ENCODE assay signal across 19 cellular contexts in the genomic region with DNA sequence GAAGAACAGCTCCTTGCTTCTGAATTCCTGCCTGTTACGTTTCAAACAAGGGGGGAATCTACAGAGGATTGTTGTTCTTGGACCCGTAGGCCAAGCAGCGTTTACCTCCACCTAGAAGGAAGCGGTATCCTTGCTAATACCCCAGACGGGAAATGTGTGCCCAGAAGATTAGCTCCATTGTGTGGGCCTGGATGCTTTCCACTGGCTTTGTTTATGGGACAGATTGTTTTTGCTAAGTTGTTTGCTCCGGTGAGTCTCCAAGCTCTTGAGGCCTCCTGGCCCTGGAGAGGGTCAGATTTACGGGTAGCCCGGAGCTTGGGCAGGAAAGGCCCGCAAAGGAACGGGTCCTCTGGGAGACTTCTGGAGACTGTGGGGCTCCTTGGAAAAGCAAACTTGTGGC. TPM values are rescaled to one million over a fixed set of nuclear protein-coding genes. Genes with fewer than 3 reads are reported as not detected.
A peak's percentile ranks its signal among the peaks of the same experiment; 100 is the strongest.
DNase-seq lines count a peak whose midpoint lies in the region; TF ChIP-seq lines count a peak whose summit lies in the region.
"Had no signal": no experiment of that assay in that cellular context is flagged by ENCODE, and none has a peak within 500 bp of the region (broad histone marks: within the 10 kb centered on the region; RNA-seq: fewer than 3 reads in every experiment).

No MANE protein-coding gene starts in this region.

- CTCF ChIA-PET in CD4-positive, alpha-beta memory T cell (lab: Charles Lee; ENCODE audit: partially characterized antibody): no interaction called here

- peaks cover 0 to 7% (median under 1%) of the 10 kb centered on the region in 8 donors for H3K9me3 Mint-ChIP-seq in CD4-positive, alpha-beta memory T cell
- H3K9me3 Mint-ChIP-seq: activated naive CD8-positive, alpha-beta T cell treated with anti-CD3 and anti-CD28 coated beads, Interleukin-2, amount 10 ng/mL, durations not matched to agents 7 days and 5 days had no signal

- H3K27ac Mint-ChIP-seq in CD4-positive, alpha-beta memory T cell: no peak overlapping the region
- H3K27ac Mint-ChIP-seq: activated naive CD8-positive, alpha-beta T cell treated with anti-CD3 and anti-CD28 coated beads, Interleukin-2, amount 10 ng/mL, durations not matched to agents 7 days and 5 days; WTC11 had no signal

- H3K4me1 ChIP-seq in esophagus squamous epithelium: peaks cover 0 to 18% (median 11%) of the 10 kb centered on the region in 3 donors
- no peaks in the 10 kb centered on the region for H3K4me1 ChIP-seq in mesodermal cell (ENCODE audit: control insufficient read depth, insufficient read depth, low read length, poor library complexity, severe bottlenecking)
- H3K4me1 ChIP-seq in stomach: no peaks in the 10 kb centered on the region
- no peaks in the 10 kb centered on the region for H3K4me1 ChIP-seq in CD4-positive, alpha-beta memory T cell (ENCODE audit: insufficient read depth, low read length)
- H3K4me1 ChIP-seq in spleen: no peaks in the 10 kb centered on the region
- H3K4me1 ChIP-seq: SJCRH30 had no signal

- TF ChIP-seq CTCF in esophagus squamous epithelium (IDR thresholded peaks at IDR 0.05) (no peak), stomach (IDR thresholded peaks at IDR 0.05) (no peak), spleen (IDR thresholded peaks at IDR 0.05 in 8 of 11, conservative IDR thresholded peaks at IDR 0.05 in 3 of 11) (no peak)

- TF ChIP-seq POLR2A in esophagus squamous epithelium (IDR thresholded peaks at IDR 0.05) (no peak), stomach (IDR thresholded peaks at IDR 0.05) (no peak), spleen (IDR thresholded peaks at IDR 0.05) (no peak)

- H3K4me1 Mint-ChIP-seq in CD4-positive, alpha-beta memory T cell: peaks cover 0 to 3% (median 1%) of the 10 kb centered on the region in 4 donors
- H3K4me1 Mint-ChIP-seq: activated naive CD8-positive, alpha-beta T cell treated with anti-CD3 and anti-CD28 coated beads, Interleukin-2, amount 10 ng/mL, durations not matched to agents 7 days and 5 days; WTC11 had no signal

- POLR2A ChIA-PET in CD4-positive, alpha-beta memory T cell (lab: Charles Lee; ENCODE audit: partially characterized antibody): no interaction called here

- H3K9me3 ChIP-seq in esophagus squamous epithelium (peaks cover 0 to 4% (median 0%) of the 10 kb centered on the region in 3 donors), mesodermal cell (ENCODE audit: control insufficient read depth, low read length) (no peaks in the 10 kb centered on the region), stomach (peaks cover 0 to 6% (median 5%) of the 10 kb centered on the region in 4 donors), spleen (peaks cover 0 to 9% (median 0%) of the 10 kb centered on the region in 8 donors)
- H3K9me3 ChIP-seq in CD4-positive, alpha-beta memory T cell (ENCODE audit: control insufficient read depth in 1 of 2, low read length in 2 of 2): no peaks in the 10 kb centered on the region
- H3K9me3 ChIP-seq: SJCRH30 had no signal

- 22 to 44% methylated on average over 8 to 10 of the region's 10 CpGs for WGBS in esophagus squamous epithelium, 2 donors
- WGBS in mesodermal cell (ENCODE audit: insufficient coverage in 2 of 2), 2 experiments: 93 to 99% methylated on average over 8 to 9 of the region's 10 CpGs
- WGBS in stomach, 5 donors: 38 to 50% (median 47%) methylated on average over 10 of the region's 10 CpGs
- 70 to 87% (median 72%) methylated on average over 10 of the region's 10 CpGs for WGBS in spleen, 5 donors

- peak overlapping the region; percentile 32 for H3K27ac ChIP-seq in angular gyrus (ENCODE audit: low read depth, low read length)
- peak overlapping the region; percentile 0 to 71 (median 40) for H3K27ac ChIP-seq in esophagus squamous epithelium
- peak overlapping the region; percentile 62 for H3K27ac ChIP-seq in mesodermal cell (ENCODE audit: low read depth, low read length, severe bottlenecking)
- H3K27ac ChIP-seq in stomach: peak overlapping the region in 2 of 5 donors; percentile 30 to 43
- no peak overlapping the region for H3K27ac ChIP-seq in CD4-positive, alpha-beta memory T cell (ENCODE audit: low read depth, low read length)
- H3K27ac ChIP-seq in spleen: no peak overlapping the region
- H3K27ac ChIP-seq: SJCRH30 had no signal

- peaks cover 0 to 3% of the 10 kb centered on the region in 2 donors for H3K27me3 Mint-ChIP-seq in CD4-positive, alpha-beta memory T cell
- H3K27me3 Mint-ChIP-seq: activated naive CD8-positive, alpha-beta T cell treated with anti-CD3 and anti-CD28 coated beads, Interleukin-2, amount 10 ng/mL, durations not matched to agents 7 days and 5 days had no signal

- no peaks in the 10 kb centered on the region for H3K36me3 Mint-ChIP-seq in CD4-positive, alpha-beta memory T cell
- H3K36me3 Mint-ChIP-seq: activated naive CD8-positive, alpha-beta T cell treated with anti-CD3 and anti-CD28 coated beads, Interleukin-2, amount 10 ng/mL, durations not matched to agents 7 days and 5 days; WTC11 had no signal

- no peak for DNase-seq in esophagus squamous epithelium (lab: John Stamatoyannopoulos, UW)
- no peak for DNase-seq in stomach
- no peak for DNase-seq in amniotic stem cell (lab: John Stamatoyannopoulos, UW)
- no peak for DNase-seq in CD4-positive, alpha-beta memory T cell
- DNase-seq in glomerular visceral epithelial cell (ENCODE audit: extremely low spot score): no peak
- DNase-seq in spleen: no peak
- DNase-seq: activated naive CD8-positive, alpha-beta T cell treated with anti-CD3 and anti-CD28 coated beads, Interleukin-2, amount 10 ng/mL, durations not matched to agents 7 days and 5 days; C1 segment of cervical spinal cord; caudate nucleus; hypothalamus; KBM-7; kidney; MV-4-11; NCI-H1930; SJCRH30; stimulated activated CD4-positive, alpha-beta T cell treated with anti-CD3 and anti-CD28 coated beads, Interleukin-4, amount 100 ng/mL, for 24 hours had no signal

- peak; percentile 37 for TF ChIP-seq EP300 in stomach (IDR thresholded peaks at IDR 0.05)

- H3K4me3 Mint-ChIP-seq in CD4-positive, alpha-beta memory T cell: no peak overlapping the region
- H3K4me3 Mint-ChIP-seq: activated naive CD8-positive, alpha-beta T cell treated with anti-CD3 and anti-CD28 coated beads, Interleukin-2, amount 10 ng/mL, durations not matched to agents 7 days and 5 days; WTC11 had no signal

- H3K4me3 ChIP-seq in esophagus squamous epithelium: no peak overlapping the region
- no peak overlapping the region for H3K4me3 ChIP-seq in mesodermal cell (ENCODE audit: extremely low read depth, insufficient read depth, low read length, poor library complexity, severe bottlenecking)
- H3K4me3 ChIP-seq in stomach: no peak overlapping the region
- H3K4me3 ChIP-seq in CD4-positive, alpha-beta memory T cell (ENCODE audit: low read length in 2 of 2): no peak overlapping the region
- H3K4me3 ChIP-seq in spleen: no peak overlapping the region
- H3K4me3 ChIP-seq: SJCRH30 had no signal

- H3K36me3 ChIP-seq in esophagus squamous epithelium (no peaks in the 10 kb centered on the region), mesodermal cell (ENCODE audit: control insufficient read depth, insufficient read depth, low read length) (no peaks in the 10 kb centered on the region), stomach (no peaks in the 10 kb centered on the region), spleen (no peaks in the 10 kb centered on the region)
- H3K36me3 ChIP-seq in CD4-positive, alpha-beta memory T cell (ENCODE audit: insufficient read depth, low read length): no peaks in the 10 kb centered on the region
- H3K36me3 ChIP-seq: SJCRH30 had no signal

- H3K27me3 ChIP-seq in esophagus squamous epithelium (no peaks in the 10 kb centered on the region), stomach (no peaks in the 10 kb centered on the region), spleen (replicated peaks in 1 of 7) (no peaks in the 10 kb centered on the region)
- H3K27me3 ChIP-seq in CD4-positive, alpha-beta memory T cell (ENCODE audit: insufficient read depth, low read length): no peaks in the 10 kb centered on the region
- H3K27me3 ChIP-seq: SJCRH30 had no signal

- intact Hi-C loops in esophagus squamous epithelium (cut with DNase I): no loop called here
- intact Hi-C loops in stomach (cut with DNase I; ENCODE audit: low total_unique reads): no loop called here
- intact Hi-C loops in CD4-positive, alpha-beta memory T cell (cut with micrococcal nuclease): no loop called here
- intact Hi-C loops in spleen (cut with DNase I; ENCODE audit: low total_unique reads): no loop called here

RNA-seq across cellular contexts. Expression of a gene that starts 28.4 kb away (rescaled TPM):
- 10 to 100 TPM; 17.1 to 77.8 (median 21.9) TPM for total RNA-seq in esophagus squamous epithelium
- 17.2 TPM for polyA plus RNA-seq in mesodermal cell (2013, experiment 1 of 2)
- 17.7 TPM for polyA plus RNA-seq in mesodermal cell (2013, experiment 2 of 2)
- total RNA-seq in stomach: 10 to 100 TPM in 4 of 5 donors, 1 to 10 TPM in 1; 9.8 to 81.6 (median 47.8) TPM
- polyA plus RNA-seq in stomach: 1 to 10 TPM; 4.3 to 5.1 (median 4.5) TPM
- total RNA-seq in CD4-positive, alpha-beta memory T cell: 10 to 100 TPM; 24.7 to 26.7 TPM
- polyA plus RNA-seq in CD4-positive, alpha-beta memory T cell: 1 to 10 TPM; 6.1 to 6.5 TPM
- total RNA-seq in spleen: 10 to 100 TPM; 19.9 to 39.3 (median 31.0) TPM
- 1 to 10 TPM; 2.3 to 3.4 (median 2.5) TPM for polyA plus RNA-seq in spleen

Comparison
In these comparisons a context has a peak if more than half of its experiments do, and no peak if none do; other contexts are left out.
1. H3K27ac ChIP-seq: peak in angular gyrus (single experiment), esophagus squamous epithelium (4 of 4) and mesodermal cell (single experiment); none in CD4-positive, alpha-beta memory T cell (single experiment) and spleen (0 of 8).